11 cellular contexts compared by ENCODE assay signal in genomic region chr5:154072782-154073171, GRCh38. TPM values are rescaled to one million over a fixed set of nuclear protein-coding genes. Genes with fewer than 3 reads are reported as not detected.
DNase-seq lines count a peak whose midpoint lies in the region; ATAC-seq, FAIRE-seq and TF ChIP-seq lines count a peak whose summit lies in the region.
"Had no signal": no experiment of that assay in that cellular context is flagged by ENCODE, and none has a peak within 500 bp of the region (broad histone marks: within the 10 kb centered on the region; RNA-seq: fewer than 3 reads in every experiment).

No MANE protein-coding gene starts in this region.

- no peak overlapping the region for H4K8ac ChIP-seq in neuronal stem cell (ENCODE audit: low read depth, low read length)

- H3K9me3 ChIP-seq in neuronal stem cell (replicated peaks in 1 of 2; ENCODE audit: control insufficient read depth in 2 of 2, insufficient read depth in 1 of 2, low read depth in 1 of 2, low read length in 2 of 2) (peaks cover 0 to 1% of the 10 kb centered on the region in 2 donors), hepatocyte (ENCODE audit: low read depth) (no peaks in the 10 kb centered on the region)
- no peaks in the 10 kb centered on the region for H3K9me3 ChIP-seq in CD8-positive, alpha-beta T cell (ENCODE audit: low read length)

- no CpG with 5 or more reads among the region's 9 CpGs for WGBS in neuronal stem cell (ENCODE audit: extremely low coverage in 2 of 2, insufficient read length in 2 of 2, insufficient replicate concordance in 1 of 2), 2 donors
- 53% methylated on average over 9 of the region's 9 CpGs for WGBS in hepatocyte (ENCODE audit: low lambda C conversion rate, missing lambda C conversion rate)

- H4K91ac ChIP-seq in neuronal stem cell (ENCODE audit: low read depth, low read length, poor library complexity) = no peak overlapping the region

- H2BK12ac ChIP-seq in neuronal stem cell (ENCODE audit: low read length) = no peak overlapping the region

- H2BK15ac ChIP-seq in neuronal stem cell (ENCODE audit: low read length) = no peak overlapping the region

- no peaks in the 10 kb centered on the region for H4K20me1 ChIP-seq in hepatocyte (ENCODE audit: insufficient read depth, poor library complexity, severe bottlenecking)

- H3K27ac ChIP-seq in neuronal stem cell (replicated peaks; ENCODE audit: low read length) (no peak overlapping the region), hepatocyte (no peak overlapping the region)
- no peak overlapping the region for H3K27ac ChIP-seq in CD8-positive, alpha-beta T cell (ENCODE audit: low read depth, low read length)

- H3K79me2 ChIP-seq in hepatocyte = no peaks in the 10 kb centered on the region

- POLR2A ChIA-PET in activated CD4-positive, alpha-beta T cell treated with anti-CD3 and anti-CD28 coated beads, Interleukin-2, amount 10 ng/mL, durations not matched to agents 7 days and 5 days (lab: Charles Lee) = interaction anchor here (1.2 kb wide), 1 partner anchor 118 kb away, joined by 5 read pairs; the partner anchor contains the start of gene GALNT10
- POLR2A ChIA-PET in CD8-positive, alpha-beta T cell (lab: Charles Lee) = interaction anchor here (0.9 kb wide), 2 partner anchors 33 to 117 kb away, joined by 3 to 4 read pairs; partner anchors contain the start of genes GALNT10 and MFAP3

- H3K14ac ChIP-seq in neuronal stem cell (ENCODE audit: low read length) = no peak overlapping the region

- TF ChIP-seq CTCF in CD8-positive, alpha-beta T cell (IDR thresholded peaks at IDR 0.05) = no peak
- no peak for TF ChIP-seq CTCF in hepatocyte (IDR thresholded peaks at IDR 0.05; ENCODE audit: poor library complexity)

- peak; percentile 35 for FAIRE-seq in GM19239 (lab: Jason Lieb, UNC)

- H3K4me2 ChIP-seq in neuronal stem cell (ENCODE audit: insufficient read depth, low read length, poor library complexity, severe bottlenecking) = peak overlapping the region; percentile 28
- no peak overlapping the region for H3K4me2 ChIP-seq in hepatocyte

- no peak overlapping the region for H3K23ac ChIP-seq in neuronal stem cell (ENCODE audit: low read depth, low read length, poor library complexity)

- peak overlapping the region; percentile 72 for H2AFZ ChIP-seq in neuronal stem cell (ENCODE audit: low read length)
- H2AFZ ChIP-seq in hepatocyte = no peak overlapping the region

- peaks cover 5% of the 10 kb centered on the region for H3K9me3 Mint-ChIP-seq in activated CD4-positive, alpha-beta T cell treated with anti-CD3 and anti-CD28 coated beads, Interleukin-2, amount 10 ng/mL, durations not matched to agents 7 days and 5 days
- no peaks in the 10 kb centered on the region for H3K9me3 Mint-ChIP-seq in activated T-helper 2 cell treated with anti-CD3 and anti-CD28 coated beads, Interferon-gamma antibody, Interleukin-2, Interleukin-4, amounts not matched to agents 10 μg/mL and 5 μg/mL and 100 μg/mL, durations not matched to agents 14 hours and 24 hours and 36 hours
- no peaks in the 10 kb centered on the region for H3K9me3 Mint-ChIP-seq in CD8-positive, alpha-beta T cell

- intact Hi-C loops in activated T-helper 2 cell treated with anti-CD3 and anti-CD28 coated beads, Interferon-gamma antibody, Interleukin-2, Interleukin-4, amounts not matched to agents 10 μg/mL and 5 μg/mL and 100 μg/mL, durations not matched to agents 14 hours and 24 hours and 36 hours (cut with micrococcal nuclease) = loop anchor here (1.0 to 5.0 kb wide), 7 partner anchors 34 to 540 kb away; partner anchors contain the start of genes FAM114A2, GALNT10, MFAP3 and SAP30L
- intact Hi-C loops in CD8-positive, alpha-beta T cell (cut with DNase I, micrococcal nuclease) = loop anchor here (1.0 to 10.0 kb wide), 6 partner anchors 97 to 562 kb away; no protein-coding TSS in a partner anchor

- no peaks in the 10 kb centered on the region for H3K79me1 ChIP-seq in neuronal stem cell (ENCODE audit: low read depth, low read length)

- no peak overlapping the region for H2BK5ac ChIP-seq in neuronal stem cell (ENCODE audit: low read length)

- no peaks in the 10 kb centered on the region for H3K27me3 Mint-ChIP-seq in activated CD4-positive, alpha-beta T cell treated with anti-CD3 and anti-CD28 coated beads, Interleukin-2, amount 10 ng/mL, durations not matched to agents 7 days and 5 days
- H3K27me3 Mint-ChIP-seq in activated T-helper 2 cell treated with anti-CD3 and anti-CD28 coated beads, Interferon-gamma antibody, Interleukin-2, Interleukin-4, amounts not matched to agents 10 μg/mL and 5 μg/mL and 100 μg/mL, durations not matched to agents 14 hours and 24 hours and 36 hours (ENCODE audit: low read depth) = peaks cover 6% of the 10 kb centered on the region
- H3K27me3 Mint-ChIP-seq in CD8-positive, alpha-beta T cell (ENCODE audit: low read depth) = peaks cover 2% of the 10 kb centered on the region

- H3K27ac Mint-ChIP-seq in activated CD4-positive, alpha-beta T cell treated with anti-CD3 and anti-CD28 coated beads, Interleukin-2, amount 10 ng/mL, durations not matched to agents 7 days and 5 days = peak overlapping the region; percentile 14
- H3K27ac Mint-ChIP-seq in activated T-helper 2 cell treated with anti-CD3 and anti-CD28 coated beads, Interferon-gamma antibody, Interleukin-2, Interleukin-4, amounts not matched to agents 10 μg/mL and 5 μg/mL and 100 μg/mL, durations not matched to agents 14 hours and 24 hours and 36 hours = peak overlapping the region; percentile 54
- H3K27ac Mint-ChIP-seq in CD8-positive, alpha-beta T cell = no peak overlapping the region
- H3K27ac Mint-ChIP-seq: mesothelial cell of epicardium had no signal

- no peak for ATAC-seq in CD8-positive, alpha-beta T cell

- peaks cover 4% of the 10 kb centered on the region for H3K36me3 Mint-ChIP-seq in activated CD4-positive, alpha-beta T cell treated with anti-CD3 and anti-CD28 coated beads, Interleukin-2, amount 10 ng/mL, durations not matched to agents 7 days and 5 days (ENCODE audit: low read depth)
- no peaks in the 10 kb centered on the region for H3K36me3 Mint-ChIP-seq in activated T-helper 2 cell treated with anti-CD3 and anti-CD28 coated beads, Interferon-gamma antibody, Interleukin-2, Interleukin-4, amounts not matched to agents 10 μg/mL and 5 μg/mL and 100 μg/mL, durations not matched to agents 14 hours and 24 hours and 36 hours (ENCODE audit: low read depth)
- H3K36me3 Mint-ChIP-seq in CD8-positive, alpha-beta T cell = no peaks in the 10 kb centered on the region

- no peak overlapping the region for H3K9ac ChIP-seq in neuronal stem cell (ENCODE audit: low read depth, low read length, poor library complexity)

- no peak overlapping the region for H3K18ac ChIP-seq in neuronal stem cell (ENCODE audit: low read length)

- no peak overlapping the region for H2AK5ac ChIP-seq in neuronal stem cell (ENCODE audit: low read depth, low read length)

- no peak overlapping the region for H3K4me3 Mint-ChIP-seq in activated CD4-positive, alpha-beta T cell treated with anti-CD3 and anti-CD28 coated beads, Interleukin-2, amount 10 ng/mL, durations not matched to agents 7 days and 5 days
- H3K4me3 Mint-ChIP-seq in activated T-helper 2 cell treated with anti-CD3 and anti-CD28 coated beads, Interferon-gamma antibody, Interleukin-2, Interleukin-4, amounts not matched to agents 10 μg/mL and 5 μg/mL and 100 μg/mL, durations not matched to agents 14 hours and 24 hours and 36 hours (ENCODE audit: low read depth) = no peak overlapping the region
- H3K4me3 Mint-ChIP-seq in CD8-positive, alpha-beta T cell = no peak overlapping the region
- H3K4me3 Mint-ChIP-seq: mesothelial cell of epicardium had no signal

- peak overlapping the region in 1 of 2 donors; percentile 15 for H3K4me3 ChIP-seq in neuronal stem cell (ENCODE audit: low read length in 2 of 2)
- H3K4me3 ChIP-seq in CD8-positive, alpha-beta T cell (ENCODE audit: low read depth, low read length) = no peak overlapping the region
- H3K4me3 ChIP-seq in hepatocyte = no peak overlapping the region
- H3K4me3 ChIP-seq: GM12878 had no signal

- H2BK120ac ChIP-seq in neuronal stem cell (ENCODE audit: low read depth, low read length) = no peak overlapping the region

- H3K36me3 ChIP-seq in neuronal stem cell (replicated peaks in 1 of 2; ENCODE audit: control insufficient read depth in 2 of 2, insufficient read depth in 2 of 2, low read length in 2 of 2) = no peaks in the 10 kb centered on the region
- H3K36me3 ChIP-seq in CD8-positive, alpha-beta T cell (ENCODE audit: insufficient read depth, low read length) = no peaks in the 10 kb centered on the region
- H3K36me3 ChIP-seq in hepatocyte (replicated peaks; ENCODE audit: insufficient read depth, low read depth) = no peaks in the 10 kb centered on the region

- no peak for DNase-seq in activated CD4-positive, alpha-beta T cell treated with anti-CD3 and anti-CD28 coated beads, Interleukin-2, amount 10 ng/mL, durations not matched to agents 7 days and 5 days
- DNase-seq in activated CD4-positive, alpha-beta T cell treated with anti-CD3 and anti-CD28 coated beads for 48 hours = no peak
- DNase-seq in GM19239 (ENCODE audit: insufficient read length, low spot score) = no peak
- DNase-seq in activated T-helper 2 cell treated with anti-CD3 and anti-CD28 coated beads, Interferon-gamma antibody, Interleukin-2, Interleukin-4, amounts not matched to agents 10 μg/mL and 5 μg/mL and 100 μg/mL, durations not matched to agents 14 hours and 24 hours and 36 hours (ENCODE audit: low spot score) = no peak
- DNase-seq in neuronal stem cell (ENCODE audit: low spot score) = peak; percentile 62
- DNase-seq in NCI-H2107 (lab: John Stamatoyannopoulos, UW) = no peak
- DNase-seq in CD8-positive, alpha-beta T cell = no peak
- no peak for DNase-seq in hepatocyte (ENCODE audit: low spot score)
- DNase-seq: activated gamma-delta T cell had no signal

- no peaks in the 10 kb centered on the region for H3K9me2 ChIP-seq in hepatocyte (replicated peaks; ENCODE audit: insufficient read depth)

- CTCF ChIA-PET in activated CD4-positive, alpha-beta T cell treated with anti-CD3 and anti-CD28 coated beads, Interleukin-2, amount 10 ng/mL, durations not matched to agents 7 days and 5 days (lab: Charles Lee) = interaction anchor here (0.7 to 2.3 kb wide), 49 partner anchors 9 to 1540 kb away, joined by 3 to 23 read pairs (median 4); partner anchors contain the start of genes FAM114A2, GALNT10 and MFAP3
- CTCF ChIA-PET in CD8-positive, alpha-beta T cell (lab: Charles Lee) = interaction anchor here (0.8 to 4.5 kb wide), 46 partner anchors 9 to 394 kb away, joined by 3 to 45 read pairs (median 4); no protein-coding TSS in a partner anchor

- H3K27me3 ChIP-seq in neuronal stem cell (ENCODE audit: control insufficient read depth in 3 of 3, insufficient read depth in 3 of 3, low read depth in 1 of 3, low read length in 3 of 3) (peaks cover 0 to 1% (median 0%) of the 10 kb centered on the region in 3 experiments), hepatocyte (no peaks in the 10 kb centered on the region)
- no peaks in the 10 kb centered on the region for H3K27me3 ChIP-seq in CD8-positive, alpha-beta T cell (ENCODE audit: insufficient read depth, low read length)

- no peak overlapping the region for H3K4ac ChIP-seq in neuronal stem cell (ENCODE audit: low read length)

- H3K4me1 Mint-ChIP-seq in activated CD4-positive, alpha-beta T cell treated with anti-CD3 and anti-CD28 coated beads, Interleukin-2, amount 10 ng/mL, durations not matched to agents 7 days and 5 days = peaks cover 54% of the 10 kb centered on the region
- H3K4me1 Mint-ChIP-seq in activated T-helper 2 cell treated with anti-CD3 and anti-CD28 coated beads, Interferon-gamma antibody, Interleukin-2, Interleukin-4, amounts not matched to agents 10 μg/mL and 5 μg/mL and 100 μg/mL, durations not matched to agents 14 hours and 24 hours and 36 hours (ENCODE audit: low read depth) = peaks cover 51% of the 10 kb centered on the region
- H3K4me1 Mint-ChIP-seq in CD8-positive, alpha-beta T cell (ENCODE audit: low read depth) = peaks cover 12% of the 10 kb centered on the region

- H3K4me1 ChIP-seq in neuronal stem cell (ENCODE audit: control insufficient read depth in 2 of 2, insufficient read depth in 1 of 2, low read depth in 1 of 2, low read length in 2 of 2) (peaks cover 9 to 12% of the 10 kb centered on the region in 2 donors), hepatocyte (ENCODE audit: insufficient read depth) (no peaks in the 10 kb centered on the region)
- peaks cover 10% of the 10 kb centered on the region for H3K4me1 ChIP-seq in CD8-positive, alpha-beta T cell (ENCODE audit: insufficient read depth, low read length)

RNA-seq across cellular contexts. Expression of gene MFAP3, which starts 34.0 kb away (rescaled TPM):
- 10 to 100 TPM; 26.3 to 28.7 TPM for total RNA-seq in activated CD4-positive, alpha-beta T cell treated with anti-CD3 and anti-CD28 coated beads, Interleukin-2, amount 10 ng/mL, durations not matched to agents 7 days and 5 days
- 17.1 and 21.8 TPM in 2 replicates for total RNA-seq in activated T-helper 2 cell treated with anti-CD3 and anti-CD28 coated beads, Interferon-gamma antibody, Interleukin-2, Interleukin-4, amounts not matched to agents 10 μg/mL and 5 μg/mL and 100 μg/mL, durations not matched to agents 14 hours and 24 hours and 36 hours
- polyA plus RNA-seq in neuronal stem cell (2013, experiment 1 of 2) = 19.5 TPM
- 19.6 TPM for polyA plus RNA-seq in neuronal stem cell (2013, experiment 2 of 2)
- total RNA-seq in CD8-positive, alpha-beta T cell = 10 to 100 TPM; 16.6 to 20.2 TPM
- total RNA-seq in hepatocyte = 65.4 and 82.2 TPM in 2 replicates
- polyA plus RNA-seq in hepatocyte = 12.3 and 14.4 TPM in 2 replicates

RNA-seq across cellular contexts. Expression of gene FAM114A2, which starts 34.1 kb away (rescaled TPM):
- 10 to 100 TPM; 19.1 to 22.7 TPM for total RNA-seq in activated CD4-positive, alpha-beta T cell treated with anti-CD3 and anti-CD28 coated beads, Interleukin-2, amount 10 ng/mL, durations not matched to agents 7 days and 5 days
- total RNA-seq in activated T-helper 2 cell treated with anti-CD3 and anti-CD28 coated beads, Interferon-gamma antibody, Interleukin-2, Interleukin-4, amounts not matched to agents 10 μg/mL and 5 μg/mL and 100 μg/mL, durations not matched to agents 14 hours and 24 hours and 36 hours = 23.6 and 31.2 TPM in 2 replicates
- 7.4 TPM for polyA plus RNA-seq in neuronal stem cell (2013, experiment 1 of 2)
- polyA plus RNA-seq in neuronal stem cell (2013, experiment 2 of 2) = 7.3 TPM
- total RNA-seq in CD8-positive, alpha-beta T cell = 10 to 100 TPM; 24.9 to 26.6 TPM
- 19.7 and 22.8 TPM in 2 replicates for total RNA-seq in hepatocyte
- polyA plus RNA-seq in hepatocyte = 12.0 and 13.0 TPM in 2 replicates
